Comparison of ENCODE assay signal across 8 cellular contexts in genomic region chr12:28497889-28498411, GRCh38.
DNase-seq lines count a peak whose midpoint lies in the region; ATAC-seq and TF ChIP-seq lines count a peak whose summit lies in the region.

No MANE protein-coding gene starts in this region.

- peak overlapping the region in 1 of 3 donors; percentile 33 for H3K27ac Mint-ChIP-seq in CD4-positive, CD25-positive, alpha-beta regulatory T cell

- H3K9me3 Mint-ChIP-seq in CD4-positive, CD25-positive, alpha-beta regulatory T cell: peaks cover 0 to 7% (median 2%) of the 10 kb centered on the region in 7 donors

- peaks cover 6 to 30% (median 16%) of the 10 kb centered on the region in 4 donors for H3K4me1 Mint-ChIP-seq in CD4-positive, CD25-positive, alpha-beta regulatory T cell

- H3K27me3 ChIP-seq in CD4-positive, CD25-positive, alpha-beta regulatory T cell (ENCODE audit: control insufficient read depth, insufficient read depth, low read length): no peaks in the 10 kb centered on the region

- H3K36me3 ChIP-seq in CD4-positive, CD25-positive, alpha-beta regulatory T cell (ENCODE audit: control insufficient read depth, insufficient read depth, low read length): peaks cover 6% of the 10 kb centered on the region

- peak overlapping the region; percentile 7 for H3K27ac ChIP-seq in CD4-positive, CD25-positive, alpha-beta regulatory T cell (ENCODE audit: insufficient read depth, low read length, poor library complexity, severe bottlenecking)
- no peak overlapping the region for H3K27ac ChIP-seq in coronary artery

- H3K4me1 ChIP-seq in CD4-positive, CD25-positive, alpha-beta regulatory T cell (ENCODE audit: control insufficient read depth, insufficient read depth, low read length, poor library complexity, severe bottlenecking): no peaks in the 10 kb centered on the region

- TF ChIP-seq CTCF in choroid plexus epithelial cell (conservative IDR thresholded peaks at IDR 0.05; ENCODE audit: low read depth, low read length): no peak
- no peak for TF ChIP-seq CTCF in coronary artery (IDR thresholded peaks at IDR 0.05)

- peaks cover 55% of the 10 kb centered on the region for H3K36me3 Mint-ChIP-seq in CD4-positive, CD25-positive, alpha-beta regulatory T cell

- peak; percentile 48 to 57 for ATAC-seq in CD4-positive, CD25-positive, alpha-beta regulatory T cell (ENCODE audit: low read depth in 2 of 2)
- ATAC-seq in GM19397 (IDR thresholded peaks at IDR 0.05; ENCODE audit: unreplicated experiment) (peak; percentile 78), HG03280 (IDR thresholded peaks at IDR 0.05; ENCODE audit: unreplicated experiment) (peak; percentile 93)

- no peaks in the 10 kb centered on the region for H3K27me3 Mint-ChIP-seq in CD4-positive, CD25-positive, alpha-beta regulatory T cell

- peaks cover 0 to 1% of the 10 kb centered on the region in 2 experiments for H3K9me3 ChIP-seq in CD4-positive, CD25-positive, alpha-beta regulatory T cell (ENCODE audit: control insufficient read depth in 2 of 2, low read length in 2 of 2)

- H3K4me3 Mint-ChIP-seq in CD4-positive, CD25-positive, alpha-beta regulatory T cell: no peak overlapping the region

- intact Hi-C loops in cardiac septum (cut with DNase I): no loop called here

- no peak overlapping the region for H3K4me3 ChIP-seq in CD4-positive, CD25-positive, alpha-beta regulatory T cell (ENCODE audit: low read depth, low read length)
- H3K4me3 ChIP-seq in choroid plexus epithelial cell (ENCODE audit: low read depth, low read length): no peak overlapping the region
- H3K4me3 ChIP-seq in coronary artery: no peak overlapping the region

- DNase-seq in CD4-positive, CD25-positive, alpha-beta regulatory T cell: peak in 1 of 3 donors; percentile 37
- DNase-seq in choroid plexus epithelial cell (ENCODE audit: low read depth) (peak; percentile 62), coronary artery (ENCODE audit: low spot score) (no peak), NCI-H2171 (lab: John Stamatoyannopoulos, UW) (no peak), COLO668 (lab: John Stamatoyannopoulos, UW; ENCODE audit: unreplicated experiment) (no peak), cardiac septum (ENCODE audit: low spot score) (no peak)
